In genomic region chr16:70374213-70374612, GRCh38 we compare ENCODE assay signal across 21 cellular contexts. TPM values are rescaled to one million over a fixed set of nuclear protein-coding genes. Genes with fewer than 3 reads are reported as not detected.
DNase-seq lines count a peak whose midpoint lies in the region; ATAC-seq and TF ChIP-seq lines count a peak whose summit lies in the region.
"Had no signal": no experiment of that assay in that cellular context is flagged by ENCODE, and none has a peak within 500 bp of the region (broad histone marks: within the 10 kb centered on the region; RNA-seq: fewer than 3 reads in every experiment).

No MANE protein-coding gene starts in this region.

- POLR2A ChIA-PET in SK-N-SH (lab: Yijun Ruan, JAX): no interaction called here
- POLR2A ChIA-PET in activated naive CD8-positive, alpha-beta T cell treated with anti-CD3 and anti-CD28 coated beads, Interleukin-2, amount 10 ng/mL, durations not matched to agents 7 days and 5 days (lab: Charles Lee): interaction anchor here (0.7 to 1.2 kb wide), 2 partner anchors 151 to 203 kb away, joined by 3 read pairs; no protein-coding TSS in a partner anchor

- WGBS in SK-N-SH (ENCODE audit: low lambda C conversion rate): 95% methylated on average over 8 of the region's 8 CpGs
- WGBS in stomach, 5 donors: 93 to 99% (median 94%) methylated on average over 8 of the region's 8 CpGs

- CTCF ChIA-PET in SK-N-SH (lab: Yijun Ruan, JAX): interaction anchor here (1.7 kb wide), 1 partner anchor 96 kb away, joined by 5 read pairs; no protein-coding TSS in a partner anchor

- TF ChIP-seq POLR2A in stomach (IDR thresholded peaks at IDR 0.05): no peak

- peak overlapping the region; percentile 34 for H3K27ac Mint-ChIP-seq in activated naive CD8-positive, alpha-beta T cell treated with anti-CD3 and anti-CD28 coated beads, Interleukin-2, amount 10 ng/mL, durations not matched to agents 7 days and 5 days
- no peak overlapping the region for H3K27ac Mint-ChIP-seq in activated naive CD8-positive, alpha-beta T cell treated with anti-CD3 and anti-CD28 coated beads, Interleukin-2, amount 50 U/mL, for 24 hours
- H3K27ac Mint-ChIP-seq in chondrocyte (ENCODE audit: unreplicated experiment): peak overlapping the region; percentile 69

- H3K4me3 Mint-ChIP-seq in activated naive CD8-positive, alpha-beta T cell treated with anti-CD3 and anti-CD28 coated beads, Interleukin-2, amount 10 ng/mL, durations not matched to agents 7 days and 5 days: no peak overlapping the region
- H3K4me3 Mint-ChIP-seq in activated naive CD8-positive, alpha-beta T cell treated with anti-CD3 and anti-CD28 coated beads, Interleukin-2, amount 50 U/mL, for 24 hours: no peak overlapping the region
- H3K4me3 Mint-ChIP-seq in chondrocyte (ENCODE audit: unreplicated experiment): no peak overlapping the region
- H3K4me3 Mint-ChIP-seq: CD14-positive monocyte had no signal

- TF ChIP-seq EP300 in SK-N-SH (IDR thresholded peaks at IDR 0.05; ENCODE audit: borderline replicate concordance in 1 of 2, low read depth in 1 of 2, low read length in 1 of 2) (no peak), stomach (IDR thresholded peaks at IDR 0.05) (no peak)

- H3K4me1 ChIP-seq in SK-N-SH (ENCODE audit: control insufficient read depth in 1 of 2, insufficient read depth in 2 of 2, low read depth in 1 of 2, low read length in 1 of 2) (peaks cover 0 to 3% of the 10 kb centered on the region in 2 experiments; a peak in 1 of 4 replicates), stomach (peaks cover 0 to 28% (median 20%) of the 10 kb centered on the region in 4 donors)

- no peaks in the 10 kb centered on the region for H4K20me1 ChIP-seq in SK-N-SH (ENCODE audit: insufficient read depth)

- H3K79me2 ChIP-seq in SK-N-SH (ENCODE audit: insufficient read depth): peaks cover 17% of the 10 kb centered on the region

- TF ChIP-seq CTCF in SK-N-SH (IDR thresholded peaks at IDR 0.05) (no peak), chondrocyte (IDR thresholded peaks at IDR 0.05) (no peak), stomach (IDR thresholded peaks at IDR 0.05) (no peak)

- peaks cover 7% of the 10 kb centered on the region for H3K4me1 Mint-ChIP-seq in activated naive CD8-positive, alpha-beta T cell treated with anti-CD3 and anti-CD28 coated beads, Interleukin-2, amount 10 ng/mL, durations not matched to agents 7 days and 5 days
- peaks cover 7% of the 10 kb centered on the region for H3K4me1 Mint-ChIP-seq in activated naive CD8-positive, alpha-beta T cell treated with anti-CD3 and anti-CD28 coated beads, Interleukin-2, amount 50 U/mL, for 24 hours
- H3K4me1 Mint-ChIP-seq in chondrocyte (ENCODE audit: low read depth): peaks cover 13% of the 10 kb centered on the region

- peaks cover 45% of the 10 kb centered on the region for H3F3A ChIP-seq in SK-N-SH (replicated peaks; ENCODE audit: insufficient read depth)

- H3K9me3 ChIP-seq in SK-N-SH: no peaks in the 10 kb centered on the region
- no peaks in the 10 kb centered on the region for H3K9me3 ChIP-seq in stomach

- no peaks in the 10 kb centered on the region for H3K9me2 ChIP-seq in SK-N-SH

- TF ChIP-seq RAD21 in SK-N-SH (IDR thresholded peaks at IDR 0.05; ENCODE audit: low read length): no peak

- peaks cover 25 to 58% of the 10 kb centered on the region in 2 experiments for H3K36me3 ChIP-seq in SK-N-SH (replicated peaks in 1 of 2; ENCODE audit: control insufficient read depth in 1 of 2, insufficient read depth in 2 of 2, low read length in 1 of 2)
- H3K36me3 ChIP-seq in stomach: peaks cover 29 to 81% (median 76%) of the 10 kb centered on the region in 4 donors

- H3K27me3 Mint-ChIP-seq in activated naive CD8-positive, alpha-beta T cell treated with anti-CD3 and anti-CD28 coated beads, Interleukin-2, amount 10 ng/mL, durations not matched to agents 7 days and 5 days: no peaks in the 10 kb centered on the region
- H3K27me3 Mint-ChIP-seq in activated naive CD8-positive, alpha-beta T cell treated with anti-CD3 and anti-CD28 coated beads, Interleukin-2, amount 50 U/mL, for 24 hours: no peaks in the 10 kb centered on the region
- H3K27me3 Mint-ChIP-seq in chondrocyte (ENCODE audit: low read depth): no peaks in the 10 kb centered on the region

- intact Hi-C loops in stomach (cut with DNase I; ENCODE audit: low total_unique reads): no loop called here

- H3K36me3 Mint-ChIP-seq in activated naive CD8-positive, alpha-beta T cell treated with anti-CD3 and anti-CD28 coated beads, Interleukin-2, amount 10 ng/mL, durations not matched to agents 7 days and 5 days: peaks cover 17% of the 10 kb centered on the region
- H3K36me3 Mint-ChIP-seq in activated naive CD8-positive, alpha-beta T cell treated with anti-CD3 and anti-CD28 coated beads, Interleukin-2, amount 50 U/mL, for 24 hours (ENCODE audit: low read depth): peaks cover 49% of the 10 kb centered on the region
- H3K36me3 Mint-ChIP-seq in chondrocyte (ENCODE audit: low read depth): peaks cover 29% of the 10 kb centered on the region

- DNase-seq in SK-N-SH (no peak), chondrocyte (ENCODE audit: low spot score) (no peak), stomach (no peak), SIG-M5 treated with dmso at 0.1 percent for 504 hours (lab: John Stamatoyannopoulos, UW; ENCODE audit: unreplicated experiment) (no peak), T-helper 9 cell (no peak)
- DNase-seq in activated naive CD8-positive, alpha-beta T cell treated with anti-CD3 and anti-CD28 coated beads, Interleukin-2, amount 10 ng/mL, durations not matched to agents 7 days and 5 days: no peak
- DNase-seq in activated naive CD8-positive, alpha-beta T cell treated with anti-CD3 and anti-CD28 coated beads, Interleukin-2, amount 50 U/mL, for 24 hours: no peak
- DNase-seq: 8988T, DMS 273 treated with DMSO at 0.1 percent for 48 hours, DND-41, HCEC 1CT, MM.1S, NCI-H1092 treated with DMSO at 0.1 percent for 48 hours, NCI-H146, NCI-H2029 treated with DMSO at 0.1 percent for 48 hours, NCI-H2171, NCI-H526, PC-3, RPMI8226 had no signal

- H3K27ac ChIP-seq in SK-N-SH (ENCODE audit: low read depth in 2 of 2, low read length in 1 of 2) (no peak overlapping the region), stomach (peak overlapping the region; percentile 25 to 58 (median 52))

- H3K9me3 Mint-ChIP-seq in activated naive CD8-positive, alpha-beta T cell treated with anti-CD3 and anti-CD28 coated beads, Interleukin-2, amount 10 ng/mL, durations not matched to agents 7 days and 5 days: no peaks in the 10 kb centered on the region
- H3K9me3 Mint-ChIP-seq in activated naive CD8-positive, alpha-beta T cell treated with anti-CD3 and anti-CD28 coated beads, Interleukin-2, amount 50 U/mL, for 24 hours: no peaks in the 10 kb centered on the region
- H3K9me3 Mint-ChIP-seq in chondrocyte (ENCODE audit: low read depth): no peaks in the 10 kb centered on the region

- no peak overlapping the region for H3K4me2 ChIP-seq in SK-N-SH

- H3K4me3 ChIP-seq in SK-N-SH (ENCODE audit: low read depth in 2 of 2, low read length in 1 of 2) (no peak overlapping the region), stomach (no peak overlapping the region)

- H3K27me3 ChIP-seq in SK-N-SH (ENCODE audit: insufficient read depth) (no peaks in the 10 kb centered on the region), stomach (no peaks in the 10 kb centered on the region)

- ATAC-seq in SK-N-SH treated with all-trans-retinoic acid at 6 μM for 48 hours: no peak
- ATAC-seq in activated naive CD8-positive, alpha-beta T cell treated with anti-CD3 and anti-CD28 coated beads, Interleukin-2, amount 10 ng/mL, durations not matched to agents 7 days and 5 days (ENCODE audit: low read depth): no peak
- ATAC-seq in activated naive CD8-positive, alpha-beta T cell treated with anti-CD3 and anti-CD28 coated beads, Interleukin-2, amount 50 U/mL, for 24 hours: no peak
- ATAC-seq: PC-3 had no signal

- no peak overlapping the region for H2AFZ ChIP-seq in SK-N-SH (ENCODE audit: low read depth)

- H3K9ac ChIP-seq in SK-N-SH: no peak overlapping the region

TF ChIP-seq in SK-N-SH, 30 proteins besides CTCF, POLR2A, EP300 and RAD21:
- 0 out of 2 replicates have a peak, but pooled peaks have one; percentile 5 for TF ChIP-seq POLR2AphosphoS5 (IDR thresholded peaks at IDR 0.05; ENCODE audit: low read depth, low read length)
- no peak for TF ChIP-seq MXI1 (IDR thresholded peaks at IDR 0.05; ENCODE audit: low read depth, low read length)

TF ChIP-seq in SK-N-SH treated with all-trans-retinoic acid at 6 μM for 48 hours, 23 proteins besides CTCF, POLR2A, EP300 and RAD21 (continues in another document):
- TF ChIP-seq ZC3H10 (CRISPR knock-in tag; IDR thresholded peaks at IDR 0.05) (no peak), ARNTL (CRISPR knock-in tag; IDR thresholded peaks at IDR 0.05; ENCODE audit: borderline replicate concordance, low read depth) (no peak), PATZ1 (CRISPR knock-in tag; IDR thresholded peaks at IDR 0.05; ENCODE audit: borderline replicate concordance) (no peak), GLIS3 (CRISPR knock-in tag; IDR thresholded peaks at IDR 0.05) (no peak), TCF4 (CRISPR knock-in tag; IDR thresholded peaks at IDR 0.05; ENCODE audit: borderline replicate concordance) (no peak)

RNA-seq across cellular contexts. Expression of gene DDX19A, which starts 27.5 kb away (rescaled TPM):
- polyA plus RNA-seq in SK-N-SH (2012; rRNA removed) (56.0 and 61.1 TPM in 2 replicates), stomach (10 to 100 TPM; 16.1 to 21.1 (median 16.5) TPM)
- polyA plus RNA-seq in SK-N-SH (2012; cell fraction: cytosol; rRNA removed): 50.2 and 54.3 TPM in 2 replicates
- 50.3 and 61.2 TPM in 2 replicates for polyA plus RNA-seq in SK-N-SH (2012; cell fraction: nucleus; rRNA removed)
- 10 to 100 TPM; 35.5 to 40.4 TPM for total RNA-seq in activated naive CD8-positive, alpha-beta T cell treated with anti-CD3 and anti-CD28 coated beads, Interleukin-2, amount 10 ng/mL, durations not matched to agents 7 days and 5 days
- total RNA-seq in chondrocyte (32.4 to 48.3 TPM (median 34.0 TPM) in 3 replicates), stomach (100 to 1,000 TPM in 1 of 5 donors, 10 to 100 TPM in 4; 14.8 to 130 (median 38.5) TPM)

Comparison
In these comparisons a context has a peak if more than half of its experiments do, and no peak if none do; other contexts are left out.
1. H3K27ac ChIP-seq: peak in stomach (5 of 5); none in SK-N-SH (0 of 2).